Comparison of ENCODE assay signal across 19 cellular contexts in genomic region chr6:13591205-13591921, GRCh38. TPM values are rescaled to one million over a fixed set of nuclear protein-coding genes. Genes with fewer than 3 reads are reported as not detected.
A peak's percentile ranks its signal among the peaks of the same experiment; 100 is the strongest.
DNase-seq lines count a peak whose midpoint lies in the region; ATAC-seq, FAIRE-seq and TF ChIP-seq lines count a peak whose summit lies in the region.
"Had no signal": no experiment of that assay in that cellular context is flagged by ENCODE, and none has a peak within 500 bp of the region (broad histone marks: within the 10 kb centered on the region; RNA-seq: fewer than 3 reads in every experiment).

No MANE protein-coding gene starts in this region.

- no peak overlapping the region for H3K4me3 Mint-ChIP-seq in osteocyte (ENCODE audit: unreplicated experiment)
- H3K4me3 Mint-ChIP-seq: CD4-positive, alpha-beta memory T cell; H9; HFFc6 had no signal

- intact Hi-C loops in IMR-90 (cut with micrococcal nuclease) = no loop called here
- intact Hi-C loops in K562 (cut with micrococcal nuclease) = no loop called here
- intact Hi-C loops in esophagus muscularis mucosa (cut with DNase I) = no loop called here

- H3K79me2 ChIP-seq in K562 (ENCODE audit: control insufficient read depth, insufficient read depth, low read length) = no peaks in the 10 kb centered on the region

- ATAC-seq in IMR-90 (ENCODE audit: low read depth) (no peak), K562 (no peak), HG02840 (IDR thresholded peaks at IDR 0.05; ENCODE audit: low FRiP score, unreplicated experiment) (no peak)
- no peak for ATAC-seq in activated naive CD4-positive, alpha-beta T cell treated with anti-CD3 and anti-CD28 coated beads, Interleukin-2, amount 50 U/mL, for 72 hours
- ATAC-seq: HCT116 had no signal

- H4K91ac ChIP-seq in IMR-90 (ENCODE audit: insufficient read depth, low read depth, low read length) = no peak overlapping the region

- H3K9me3 ChIP-seq in IMR-90 (ENCODE audit: control insufficient read depth, insufficient read depth, low read length) (no peaks in the 10 kb centered on the region), K562 (replicated peaks; ENCODE audit: control insufficient read depth, insufficient read depth, low read depth, low read length) (no peaks in the 10 kb centered on the region), esophagus muscularis mucosa (no peaks in the 10 kb centered on the region)

- H2AFZ ChIP-seq in IMR-90 (replicated peaks; ENCODE audit: low read length, poor library complexity) (no peak overlapping the region), K562 (ENCODE audit: low read depth, low read length) (no peak overlapping the region)
- H2AFZ ChIP-seq: GM23248 had no signal

- H2BK5ac ChIP-seq in IMR-90 (ENCODE audit: low read depth, low read length, poor library complexity, severe bottlenecking) = no peak overlapping the region

- peak; percentile 11 for FAIRE-seq in K562 (lab: Jason Lieb, UNC)
- FAIRE-seq: GM19239 had no signal

- DNase-seq in IMR-90 (no peak), K562 (ENCODE audit: extremely low read depth in 1 of 4, low spot score in 3 of 4) (no peak), esophagus muscularis mucosa (ENCODE audit: extremely low spot score) (peak; percentile 78), osteocyte (ENCODE audit: extremely low spot score, unreplicated experiment) (peak; percentile 84), RPMI8226 (no peak)
- no peak for DNase-seq in activated naive CD4-positive, alpha-beta T cell treated with anti-CD3 and anti-CD28 coated beads, Interleukin-2, amount 50 U/mL, for 72 hours (ENCODE audit: low spot score in 2 of 2)
- DNase-seq: C1 segment of cervical spinal cord; Calu3; CD4-positive, alpha-beta memory T cell; COR-L47; DMS53; DMS79 treated with DMSO at 0.1 percent for 48 hours; GF-D8; GM23248; H9; HFFc6 had no signal

- H3K36me3 ChIP-seq in IMR-90 (ENCODE audit: control insufficient read depth, insufficient read depth, low read length) = peaks cover 17% of the 10 kb centered on the region
- H3K36me3 ChIP-seq in K562 (ENCODE audit: control insufficient read depth, insufficient read depth, low read length) = peaks cover 43% of the 10 kb centered on the region
- peaks cover 19 to 85% (median 73%) of the 10 kb centered on the region in 4 donors for H3K36me3 ChIP-seq in esophagus muscularis mucosa

- H3K9me3 Mint-ChIP-seq in osteocyte (ENCODE audit: unreplicated experiment) = no peaks in the 10 kb centered on the region
- H3K9me3 Mint-ChIP-seq in activated naive CD4-positive, alpha-beta T cell treated with anti-CD3 and anti-CD28 coated beads, Interleukin-2, amount 50 U/mL, for 72 hours = no peaks in the 10 kb centered on the region
- H3K9me3 Mint-ChIP-seq: CD4-positive, alpha-beta memory T cell; H9; HFFc6 had no signal

- no peaks in the 10 kb centered on the region for H3K27me3 Mint-ChIP-seq in osteocyte (ENCODE audit: unreplicated experiment)
- H3K27me3 Mint-ChIP-seq: CD4-positive, alpha-beta memory T cell had no signal

- no peak overlapping the region for H2AK5ac ChIP-seq in IMR-90 (ENCODE audit: low read depth, low read length)

- no peak overlapping the region for H3K18ac ChIP-seq in IMR-90 (ENCODE audit: low read depth, low read length)

- H2BK120ac ChIP-seq in IMR-90 (ENCODE audit: low read depth, low read length) = no peak overlapping the region

- no peak overlapping the region for H3K27ac Mint-ChIP-seq in osteocyte (ENCODE audit: unreplicated experiment)
- no peak overlapping the region for H3K27ac Mint-ChIP-seq in activated naive CD4-positive, alpha-beta T cell treated with anti-CD3 and anti-CD28 coated beads, Interleukin-2, amount 50 U/mL, for 72 hours
- H3K27ac Mint-ChIP-seq: CD4-positive, alpha-beta memory T cell; H9; HFFc6 had no signal

- peaks cover 18% of the 10 kb centered on the region for H3K4me1 ChIP-seq in IMR-90 (ENCODE audit: control insufficient read depth, insufficient read depth, low read length)
- peaks cover 0 to 5% of the 10 kb centered on the region in 2 experiments; a peak in 2 of 5 replicates for H3K4me1 ChIP-seq in K562 (replicated peaks in 1 of 2; ENCODE audit: control insufficient read depth in 2 of 2, insufficient read depth in 2 of 2, low read length in 2 of 2)
- peaks cover 0 to 5% (median 0%) of the 10 kb centered on the region in 4 donors for H3K4me1 ChIP-seq in esophagus muscularis mucosa

- H2AK9ac ChIP-seq in IMR-90 (replicated peaks; ENCODE audit: low read depth, low read length, poor library complexity) = no peak overlapping the region

- H2BK15ac ChIP-seq in IMR-90 (ENCODE audit: low read depth, low read length) = no peak overlapping the region

- no peaks in the 10 kb centered on the region for H3K4me1 Mint-ChIP-seq in osteocyte (ENCODE audit: unreplicated experiment)
- H3K4me1 Mint-ChIP-seq: H9 had no signal

- H2BK20ac ChIP-seq in IMR-90 (ENCODE audit: low read depth, low read length) = no peak overlapping the region

- H3K9ac ChIP-seq in IMR-90 (ENCODE audit: low read depth, low read length) (no peak overlapping the region), K562 (ENCODE audit: insufficient read depth in 1 of 2, low read depth in 2 of 2, low read length in 2 of 2) (no peak overlapping the region)
- H3K9ac ChIP-seq: GM23248 had no signal

- peaks cover 15% of the 10 kb centered on the region for H3K36me3 Mint-ChIP-seq in osteocyte (ENCODE audit: unreplicated experiment)
- no peaks in the 10 kb centered on the region for H3K36me3 Mint-ChIP-seq in activated naive CD4-positive, alpha-beta T cell treated with anti-CD3 and anti-CD28 coated beads, Interleukin-2, amount 50 U/mL, for 72 hours

- no peak overlapping the region for H3K14ac ChIP-seq in IMR-90 (replicated peaks; ENCODE audit: low read depth, low read length)

- no peaks in the 10 kb centered on the region; the same call in 1 of the 2 replicates for H4K20me1 ChIP-seq in IMR-90 (ENCODE audit: insufficient read depth, low read length)
- no peaks in the 10 kb centered on the region for H4K20me1 ChIP-seq in K562 (replicated peaks; ENCODE audit: control insufficient read depth, insufficient read depth, low read length)

- dilution Hi-C loops in IMR-90 (cut with HindIII; ENCODE audit: low sequenced_read_pairs, unreplicated experiment) = no loop called here

- no peak for TF ChIP-seq RAD21 in IMR-90 (IDR thresholded peaks at IDR 0.05; ENCODE audit: low read length)
- no peak for TF ChIP-seq RAD21 in K562 (CRISPR knock-in tag; conservative IDR thresholded peaks at IDR 0.05 in 1 of 2, IDR thresholded peaks at IDR 0.05 in 1 of 2)

- TF ChIP-seq EP300 in K562 (IDR thresholded peaks at IDR 0.05; ENCODE audit: low read length) = no peak
- TF ChIP-seq EP300 in esophagus muscularis mucosa (IDR thresholded peaks at IDR 0.05) = no peak

- no peak for TF ChIP-seq POLR2A in IMR-90 (IDR thresholded peaks at IDR 0.05; ENCODE audit: low read depth, low read length)
- TF ChIP-seq POLR2A in K562 (conservative IDR thresholded peaks at IDR 0.05) = no peak
- TF ChIP-seq POLR2A in esophagus muscularis mucosa (IDR thresholded peaks at IDR 0.05; ENCODE audit: low read depth) = no peak

- H3K9me1 ChIP-seq in IMR-90 (ENCODE audit: insufficient read depth, low read length) (peaks cover 13% of the 10 kb centered on the region), K562 (ENCODE audit: control insufficient read depth, insufficient read depth, low read length) (no peaks in the 10 kb centered on the region)

- H3K4me3 ChIP-seq in IMR-90 (ENCODE audit: insufficient read depth, low read depth, low read length) (no peak overlapping the region), K562 (no peak overlapping the region), esophagus muscularis mucosa (no peak overlapping the region)
- H3K4me3 ChIP-seq: GM23248 had no signal

- no peak overlapping the region for H3K27ac ChIP-seq in IMR-90 (ENCODE audit: insufficient read depth, low read length)
- no peak overlapping the region for H3K27ac ChIP-seq in K562 (ENCODE audit: extremely low read depth, low read depth, low read length)
- no peak overlapping the region for H3K27ac ChIP-seq in esophagus muscularis mucosa (replicated peaks in 1 of 4)
- H3K27ac ChIP-seq: GM23248 had no signal

- TF ChIP-seq CTCF in IMR-90 (conservative IDR thresholded peaks at IDR 0.05; ENCODE audit: low read depth, low read length) (no peak), K562 (IDR thresholded peaks at IDR 0.05 in 2 of 3, conservative IDR thresholded peaks at IDR 0.05 in 1 of 3; ENCODE audit: insufficient read depth in 2 of 3, low read depth in 1 of 3, low read length in 3 of 3) (no peak), esophagus muscularis mucosa (IDR thresholded peaks at IDR 0.05) (no peak), osteocyte (IDR thresholded peaks at IDR 0.05) (no peak)

- H4K8ac ChIP-seq in IMR-90 (ENCODE audit: low read depth in 2 of 2, low read length in 2 of 2) = no peak overlapping the region

- H3K4ac ChIP-seq in IMR-90 (ENCODE audit: low read depth, low read length) = no peak overlapping the region

- no peak overlapping the region for H4K5ac ChIP-seq in IMR-90 (ENCODE audit: low read depth, low read length)

- H3K4me2 ChIP-seq in IMR-90 (ENCODE audit: low read depth, low read length) (no peak overlapping the region), K562 (ENCODE audit: insufficient read depth, low read length) (no peak overlapping the region)

- CTCF ChIA-PET in IMR-90 (lab: Yijun Ruan, JAX) = no interaction called here
- CTCF ChIA-PET in K562 (lab: Yijun Ruan, JAX; ENCODE audit: low intra/inter-chr PET ratio) = interaction anchor here (0.8 kb wide), 1 partner anchor 476 kb away, joined by 3 read pairs; no protein-coding TSS in a partner anchor

- POLR2A ChIA-PET in IMR-90 (lab: Charles Lee; ENCODE audit: unreplicated experiment) (no interaction called here), K562 (lab: Yijun Ruan, JAX) (interaction anchor here (0.6 kb wide), 1 partner anchor 11 kb away, joined by 3 read pairs; no protein-coding TSS in a partner anchor)

- H3K79me1 ChIP-seq in IMR-90 (ENCODE audit: low read depth in 1 of 2, low read length in 2 of 2) = peaks cover 0 to 11% of the 10 kb centered on the region in 2 experiments; a peak in 2 of 4 replicates

- in situ Hi-C loops in IMR-90 (cut with MboI; ENCODE audit: low sequenced_read_pairs) (no loop called here), K562 (cut with MboI) (no loop called here)

- H3K27me3 ChIP-seq in IMR-90 (ENCODE audit: control insufficient read depth, insufficient read depth, low read length) (no peaks in the 10 kb centered on the region), K562 (ENCODE audit: control insufficient read depth in 2 of 2, insufficient read depth in 2 of 2, low read length in 2 of 2) (no peaks in the 10 kb centered on the region), esophagus muscularis mucosa (no peaks in the 10 kb centered on the region)

- WGBS in IMR-90 (ENCODE audit: extremely low coverage in 2 of 2, insufficient read length in 1 of 2), 2 experiments = 99% methylated on average over 13 of the region's 21 CpGs; no CpG with 5 or more reads in 1 of the 2 experiments
- 89% methylated on average over 12 of the region's 21 CpGs for WGBS in K562 (ENCODE audit: insufficient coverage, low coverage, missing lambda C conversion rate)
- WGBS in esophagus muscularis mucosa = 96% methylated on average over 21 of the region's 21 CpGs

- H3K56ac ChIP-seq in IMR-90 (ENCODE audit: extremely low read depth, insufficient read depth, low read length) = no peak overlapping the region

- BruUV-seq in IMR-90 (replicated peaks; lab: Mats Ljungman, UMichigan) (no TSS peak), K562 (replicated peaks; lab: Mats Ljungman, UMichigan) (no TSS peak)

- no peak overlapping the region for H3K23ac ChIP-seq in IMR-90 (ENCODE audit: low read depth, low read length)

RNA-seq across cellular contexts. Expression of gene SIRT5, which starts 17.0 kb away (rescaled TPM):
- total RNA-seq in IMR-90 (2012; rRNA removed) = 5.0 and 5.2 TPM in 2 replicates
- 4.6 and 4.7 TPM in 2 replicates for polyA plus RNA-seq in IMR-90 (2012; rRNA removed)
- polyA plus RNA-seq in IMR-90 (2012; cell fraction: cytosol; rRNA removed) = 2.8 TPM in 2 replicates
- polyA plus RNA-seq in IMR-90 (2012; cell fraction: nucleus; rRNA removed; ENCODE audit: low replicate concordance) = 7.5 and 18.8 TPM in 2 replicates
- 14.1 and 21.0 TPM in 2 replicates for total RNA-seq in K562 (2011; cell fraction: chromatin; rRNA removed; ENCODE audit: low replicate concordance)
- 9.3 and 10.0 TPM in 2 replicates for total RNA-seq in K562 (2011; cell fraction: nucleolus; rRNA removed)
- 16.4 and 25.4 TPM in 2 replicates for total RNA-seq in K562 (2011; cell fraction: nucleoplasm; rRNA removed)
- total RNA-seq in K562 (2014; rRNA removed) = 7.4 and 8.6 TPM in 2 replicates
- 11.6 and 15.0 TPM in 2 replicates for total RNA-seq in K562 (2014; rRNA removed; fragmentation: Illumina TruSeq; extraction: Trizol)
- total RNA-seq in K562 (2015; rRNA removed; fragmentation: Illumina TruSeq; extraction: Trizol) = 10.0 and 13.4 TPM in 2 replicates
- 8.6 and 8.7 TPM in 2 replicates for total RNA-seq in K562 (2021)
- polyA plus RNA-seq in K562 (2011; rRNA removed) = 9.2 and 11.4 TPM in 2 replicates
- polyA plus RNA-seq in K562 (2011; cell fraction: cytosol; rRNA removed) = 7.1 and 7.7 TPM in 2 replicates
- polyA plus RNA-seq in K562 (2011; cell fraction: nucleus; rRNA removed) = 11.8 and 16.3 TPM in 2 replicates
- polyA plus RNA-seq in K562 (2012) = 9.1 and 15.2 TPM in 2 replicates
- polyA plus RNA-seq in K562 (2014; fragmentation: Illumina TruSeq; extraction: Trizol) = 12.5 and 15.7 TPM in 2 replicates
- polyA plus RNA-seq in K562 (2014; fragmentation: Nextera tagmentation; extraction: Ambion mirVana) = 1 to 10 TPM; 2.1 to 2.3 TPM
- polyA plus RNA-seq in K562 (2014; rRNA removed) = 11.7 and 15.7 TPM in 2 replicates
- polyA minus RNA-seq in K562 (2011; rRNA and poly(A)+ RNA removed) = 6.5 TPM in 2 replicates
- 3.3 and 3.4 TPM in 2 replicates for polyA minus RNA-seq in K562 (2011; cell fraction: cytosol; rRNA and poly(A)+ RNA removed)
- polyA minus RNA-seq in K562 (2011; cell fraction: nucleus; rRNA and poly(A)+ RNA removed) = 7.8 and 8.2 TPM in 2 replicates
- total RNA-seq in esophagus muscularis mucosa = 10 to 100 TPM in 3 of 4 donors, 1 to 10 TPM in 1; 7.8 to 14.5 (median 12.6) TPM
- total RNA-seq in osteocyte = 9.1 and 9.9 TPM in 2 replicates
- 10 to 100 TPM in 1 of 2 donors, 1 to 10 TPM in 1; 7.4 to 15.3 TPM for total RNA-seq in activated naive CD4-positive, alpha-beta T cell treated with anti-CD3 and anti-CD28 coated beads, Interleukin-2, amount 50 U/mL, for 72 hours

RNA-seq across cellular contexts. Expression of gene NOL7, which starts 23.8 kb away (rescaled TPM):
- total RNA-seq in IMR-90 (2012; rRNA removed) = 21.3 and 60.8 TPM in 2 replicates
- 33.4 and 34.5 TPM in 2 replicates for polyA plus RNA-seq in IMR-90 (2012; rRNA removed)
- polyA plus RNA-seq in IMR-90 (2012; cell fraction: cytosol; rRNA removed) = 36.6 and 39.1 TPM in 2 replicates
- polyA plus RNA-seq in IMR-90 (2012; cell fraction: nucleus; rRNA removed; ENCODE audit: low replicate concordance) = 16.3 and 34.0 TPM in 2 replicates
- total RNA-seq in K562 (2011; cell fraction: chromatin; rRNA removed; ENCODE audit: low replicate concordance) = 19.4 and 35.8 TPM in 2 replicates
- total RNA-seq in K562 (2011; cell fraction: nucleolus; rRNA removed) = 26.6 and 26.8 TPM in 2 replicates
- total RNA-seq in K562 (2011; cell fraction: nucleoplasm; rRNA removed) = 28.4 and 33.0 TPM in 2 replicates
- total RNA-seq in K562 (2014; rRNA removed) = 199 and 235 TPM in 2 replicates
- 167 and 196 TPM in 2 replicates for total RNA-seq in K562 (2014; rRNA removed; fragmentation: Illumina TruSeq; extraction: Trizol)
- 159 and 162 TPM in 2 replicates for total RNA-seq in K562 (2015; rRNA removed; fragmentation: Illumina TruSeq; extraction: Trizol)
- 137 and 146 TPM in 2 replicates for total RNA-seq in K562 (2021)
- 47.0 and 79.2 TPM in 2 replicates for polyA plus RNA-seq in K562 (2011; rRNA removed)
- 31.3 and 35.5 TPM in 2 replicates for polyA plus RNA-seq in K562 (2011; cell fraction: cytosol; rRNA removed)
- polyA plus RNA-seq in K562 (2011; cell fraction: nucleus; rRNA removed) = 23.3 and 29.9 TPM in 2 replicates
- polyA plus RNA-seq in K562 (2012) = 125 and 138 TPM in 2 replicates
- 157 and 177 TPM in 2 replicates for polyA plus RNA-seq in K562 (2014; fragmentation: Illumina TruSeq; extraction: Trizol)
- polyA plus RNA-seq in K562 (2014; fragmentation: Nextera tagmentation; extraction: Ambion mirVana) = 10 to 100 TPM; 19.4 to 23.4 TPM
- 214 TPM in 2 replicates for polyA plus RNA-seq in K562 (2014; rRNA removed)
- 22.9 and 25.8 TPM in 2 replicates for polyA minus RNA-seq in K562 (2011; rRNA and poly(A)+ RNA removed)
- 20.5 and 24.8 TPM in 2 replicates for polyA minus RNA-seq in K562 (2011; cell fraction: cytosol; rRNA and poly(A)+ RNA removed)
- polyA minus RNA-seq in K562 (2011; cell fraction: nucleus; rRNA and poly(A)+ RNA removed) = 17.0 and 21.9 TPM in 2 replicates
- total RNA-seq in esophagus muscularis mucosa = 10 to 100 TPM; 67.3 to 97.2 (median 74.8) TPM
- 48.7 and 50.9 TPM in 2 replicates for total RNA-seq in osteocyte
- total RNA-seq in activated naive CD4-positive, alpha-beta T cell treated with anti-CD3 and anti-CD28 coated beads, Interleukin-2, amount 50 U/mL, for 72 hours = 10 to 100 TPM; 62.8 to 75.0 TPM

Comparison
In these comparisons a context has a peak if more than half of its experiments do, and no peak if none do; other contexts are left out.
1. DNase-seq: peak in esophagus muscularis mucosa (single experiment) and osteocyte (single experiment); none in IMR-90 (single experiment), K562 (0 of 4), RPMI8226 (single experiment) and activated naive CD4-positive, alpha-beta T cell treated with anti-CD3 and anti-CD28 coated beads, Interleukin-2, amount 50 U/mL, for 72 hours (0 of 2).